In genomic region chr10:31136386-31136785, GRCh38 we compare ENCODE assay signal across 19 cellular contexts.
A peak's percentile ranks its signal among the peaks of the same experiment; 100 is the strongest.
DNase-seq lines count a peak whose midpoint lies in the region; ATAC-seq, FAIRE-seq and TF ChIP-seq lines count a peak whose summit lies in the region.
"Had no signal": no experiment of that assay in that cellular context is flagged by ENCODE, and none has a peak within 500 bp of the region (broad histone marks: within the 10 kb centered on the region; RNA-seq: fewer than 3 reads in every experiment).

No MANE protein-coding gene starts in this region.

- TF ChIP-seq EP300 in esophagus muscularis mucosa (IDR thresholded peaks at IDR 0.05), result no peak

- H3K27me3 Mint-ChIP-seq in Calu3 (ENCODE audit: unreplicated experiment), result no peaks in the 10 kb centered on the region
- H3K27me3 Mint-ChIP-seq: activated naive CD8-positive, alpha-beta T cell treated with anti-CD3 and anti-CD28 coated beads, Interleukin-2, amount 10 ng/mL, durations not matched to agents 7 days and 5 days; dendritic cell treated with granulocyte-macrophage colony-stimulating factor and Interleukin-4, amounts not matched to agents 40 ng/mL and 50 ng/mL, for 4 days had no signal

- POLR2A ChIA-PET in PC-3 (lab: Charles Lee; ENCODE audit: unreplicated experiment), result no interaction called here

- intact Hi-C loops in Calu3 (cut with micrococcal nuclease; ENCODE audit: unreplicated experiment), result no loop called here
- intact Hi-C loops in esophagus muscularis mucosa (cut with DNase I), result loop anchor here (10.0 kb wide), 1 partner anchor 102 kb away; the partner anchor contains the start of gene ZNF438
- intact Hi-C loops in PC-3 (cut with micrococcal nuclease), result no loop called here

- BruUV-seq in Calu3 (replicated peaks; lab: Mats Ljungman, UMichigan), result TSS peak; percentile 8
- no TSS peak for BruUV-seq in PC-3 (replicated peaks; lab: Mats Ljungman, UMichigan)

- DNase-seq in Calu3 (no peak), SJSA1 (ENCODE audit: low read depth in 1 of 2, low spot score in 2 of 2) (no peak), esophagus muscularis mucosa (ENCODE audit: extremely low spot score) (peak; percentile 37), smooth muscle cell (lab: John Stamatoyannopoulos, UW; ENCODE audit: unreplicated experiment) (no peak), H54 (ENCODE audit: insufficient read length, low spot score) (no peak), NCI-H1436 treated with DMSO at 0.1 percent for 48 hours (lab: John Stamatoyannopoulos, UW) (no peak), PC-3 (no peak)
- DNase-seq: activated CD4-positive, CD25-positive, alpha-beta regulatory T cell treated with anti-CD3 and anti-CD28 coated beads, Interleukin-2, amount 50 U/mL, for 72 hours; activated CD8-positive, alpha-beta memory T cell treated with anti-CD3 and anti-CD28 coated beads, Interleukin-2, amount 50 U/mL, for 48 hours; activated naive CD8-positive, alpha-beta T cell treated with anti-CD3 and anti-CD28 coated beads, Interleukin-2, amount 10 ng/mL, durations not matched to agents 7 days and 5 days; BE2C; left ventricle myocardium superior; NCI-H1436; stimulated activated CD4-positive, alpha-beta T cell treated with anti-CD3 and anti-CD28 coated beads, Interleukin-2, amount 100 ng/mL, for 48 hours; T1000 had no signal

- no peaks in the 10 kb centered on the region for H3K9me3 Mint-ChIP-seq in Calu3 (ENCODE audit: low read depth, unreplicated experiment)
- H3K9me3 Mint-ChIP-seq: activated naive CD8-positive, alpha-beta T cell treated with anti-CD3 and anti-CD28 coated beads, Interleukin-2, amount 10 ng/mL, durations not matched to agents 7 days and 5 days; dendritic cell treated with granulocyte-macrophage colony-stimulating factor and Interleukin-4, amounts not matched to agents 40 ng/mL and 50 ng/mL, for 4 days had no signal

- H3K4me1 Mint-ChIP-seq in Calu3 (ENCODE audit: low read depth, unreplicated experiment), result no peaks in the 10 kb centered on the region

- no peaks in the 10 kb centered on the region for H3K9me3 ChIP-seq in SJSA1 (replicated peaks)
- H3K9me3 ChIP-seq in esophagus muscularis mucosa, result no peaks in the 10 kb centered on the region
- no peaks in the 10 kb centered on the region for H3K9me3 ChIP-seq in smooth muscle cell (replicated peaks; ENCODE audit: low read depth)
- no peaks in the 10 kb centered on the region for H3K9me3 ChIP-seq in PC-3 (ENCODE audit: low read length)
- H3K9me3 ChIP-seq: BE2C had no signal

- H3K27ac ChIP-seq in SJSA1 (peak overlapping the region; percentile 39), esophagus muscularis mucosa (replicated peaks in 1 of 4) (peak overlapping the region in 1 of 4 donors; percentile 42), smooth muscle cell (ENCODE audit: low read depth) (no peak overlapping the region), PC-3 (ENCODE audit: low read length) (no peak overlapping the region)

- H3K9ac ChIP-seq in smooth muscle cell (ENCODE audit: low read depth), result no peak overlapping the region
- no peak overlapping the region for H3K9ac ChIP-seq in PC-3 (ENCODE audit: low read length)

- no peak overlapping the region for H3K27ac Mint-ChIP-seq in Calu3 (ENCODE audit: unreplicated experiment)
- H3K27ac Mint-ChIP-seq: dendritic cell treated with granulocyte-macrophage colony-stimulating factor and Interleukin-4, amounts not matched to agents 40 ng/mL and 50 ng/mL, for 4 days had no signal

- 86% methylated on average over 4 of the region's 4 CpGs for WGBS in esophagus muscularis mucosa
- 82% methylated on average over 4 of the region's 4 CpGs for WGBS in smooth muscle cell (ENCODE audit: low lambda C conversion rate)

- H3K4me1 ChIP-seq in SJSA1 (replicated peaks), result peaks cover 43% of the 10 kb centered on the region
- H3K4me1 ChIP-seq in esophagus muscularis mucosa, result peaks cover 21 to 37% (median 28%) of the 10 kb centered on the region in 4 donors
- peaks cover 33% of the 10 kb centered on the region for H3K4me1 ChIP-seq in smooth muscle cell (ENCODE audit: low read depth)
- H3K4me1 ChIP-seq in PC-3 (ENCODE audit: insufficient read depth, low read length), result peaks cover 11% of the 10 kb centered on the region; the same call in 1 of the 2 replicates

- ATAC-seq in PC-3, result no peak
- ATAC-seq: left ventricle myocardium superior, Panc1 had no signal

- H3K4me2 ChIP-seq in smooth muscle cell, result peak overlapping the region; percentile 3
- no peak overlapping the region for H3K4me2 ChIP-seq in PC-3 (ENCODE audit: low read length)

- TF ChIP-seq POLR2A in esophagus muscularis mucosa (IDR thresholded peaks at IDR 0.05; ENCODE audit: low read depth), result no peak
- no peak for TF ChIP-seq POLR2A in H54 (IDR thresholded peaks at IDR 0.05; ENCODE audit: low read depth, low read length)

- no peak overlapping the region for H3K4me3 Mint-ChIP-seq in Calu3 (ENCODE audit: low read depth, unreplicated experiment)
- H3K4me3 Mint-ChIP-seq: dendritic cell treated with granulocyte-macrophage colony-stimulating factor and Interleukin-4, amounts not matched to agents 40 ng/mL and 50 ng/mL, for 4 days had no signal

- H3K36me3 ChIP-seq in SJSA1 (no peaks in the 10 kb centered on the region), esophagus muscularis mucosa (no peaks in the 10 kb centered on the region), smooth muscle cell (ENCODE audit: low read depth) (no peaks in the 10 kb centered on the region), PC-3 (ENCODE audit: low read depth, low read length) (no peaks in the 10 kb centered on the region)
- H3K36me3 ChIP-seq: BE2C had no signal

- H3K79me2 ChIP-seq in smooth muscle cell (ENCODE audit: low read depth) (no peaks in the 10 kb centered on the region), PC-3 (ENCODE audit: low read length) (no peaks in the 10 kb centered on the region)

- no peak overlapping the region for H2AFZ ChIP-seq in smooth muscle cell (ENCODE audit: low read depth)
- no peak overlapping the region for H2AFZ ChIP-seq in PC-3 (ENCODE audit: low read length)

- peaks cover 22% of the 10 kb centered on the region for H3K36me3 Mint-ChIP-seq in Calu3 (ENCODE audit: insufficient read depth, unreplicated experiment)

- TF ChIP-seq CTCF in Calu3 (IDR thresholded peaks at IDR 0.05; ENCODE audit: unreplicated experiment) (no peak), esophagus muscularis mucosa (IDR thresholded peaks at IDR 0.05) (no peak), smooth muscle cell (IDR thresholded peaks at IDR 0.05; ENCODE audit: borderline replicate concordance, insufficient read depth, poor library complexity, severe bottlenecking) (no peak), PC-3 (conservative IDR thresholded peaks at IDR 0.05; ENCODE audit: low read depth, low read length) (no peak)

- no peaks in the 10 kb centered on the region for H3K9me2 ChIP-seq in PC-3 (replicated peaks; ENCODE audit: low read length)

- FAIRE-seq in H54 (lab: Jason Lieb, UNC), result no peak
- FAIRE-seq: bronchial epithelial cell, frontal cortex had no signal

- H3K27me3 ChIP-seq in SJSA1 (replicated peaks) (no peaks in the 10 kb centered on the region), esophagus muscularis mucosa (no peaks in the 10 kb centered on the region), smooth muscle cell (ENCODE audit: low read depth) (no peaks in the 10 kb centered on the region), PC-3 (ENCODE audit: low read length) (no peaks in the 10 kb centered on the region)
- H3K27me3 ChIP-seq: BE2C had no signal

- H4K20me1 ChIP-seq in smooth muscle cell (ENCODE audit: low read depth) (no peaks in the 10 kb centered on the region), PC-3 (ENCODE audit: low read length) (no peaks in the 10 kb centered on the region)

- H3F3A ChIP-seq in smooth muscle cell (ENCODE audit: low read depth), result peaks cover 12% of the 10 kb centered on the region
- H3F3A ChIP-seq in PC-3 (ENCODE audit: low read length, unreplicated experiment), result no peaks in the 10 kb centered on the region

- H3K4me3 ChIP-seq in SJSA1, result no peak overlapping the region
- no peak overlapping the region for H3K4me3 ChIP-seq in esophagus muscularis mucosa
- no peak overlapping the region for H3K4me3 ChIP-seq in smooth muscle cell
- H3K4me3 ChIP-seq in PC-3 (ENCODE audit: low read length), result no peak overlapping the region

- CTCF ChIA-PET in Calu3 (lab: Charles Lee) (no interaction called here), PC-3 (lab: Charles Lee) (no interaction called here)
